Comparison of ENCODE assay signal across 9 cellular contexts in the genomic region with DNA sequence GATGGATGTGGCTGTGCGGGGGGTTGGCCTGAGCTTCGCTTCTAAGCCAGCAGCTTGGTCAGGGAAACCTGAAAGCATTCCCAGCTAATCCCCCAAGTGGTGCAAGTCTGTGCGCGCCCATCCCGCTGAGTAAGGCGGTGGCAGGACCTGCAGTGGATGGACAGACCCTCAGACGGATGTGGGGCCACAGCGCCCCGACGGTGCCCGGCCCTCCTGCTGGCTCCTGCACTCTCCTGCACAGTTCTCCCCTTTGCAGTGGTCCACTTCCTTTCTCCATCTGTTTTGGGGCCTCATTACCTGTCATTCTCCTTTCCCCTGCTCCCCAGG. TPM values are rescaled to one million over a fixed set of nuclear protein-coding genes. Genes with fewer than 3 reads are reported as not detected.
DNase-seq lines count a peak whose midpoint lies in the region; TF ChIP-seq lines count a peak whose summit lies in the region.
"Had no signal": no experiment of that assay in that cellular context is flagged by ENCODE, and none has a peak within 500 bp of the region (broad histone marks: within the 10 kb centered on the region; RNA-seq: fewer than 3 reads in every experiment).

No MANE protein-coding gene starts in this region.

- 12% methylated on average over 11 of the region's 11 CpGs for WGBS in suprapubic skin

- H3K27me3 ChIP-seq in suprapubic skin (peaks cover 18% of the 10 kb centered on the region), A673 (replicated peaks; ENCODE audit: insufficient read depth, low read depth, low read length, poor library complexity) (no peaks in the 10 kb centered on the region)

- H3K27ac ChIP-seq in suprapubic skin (no peak overlapping the region), A673 (ENCODE audit: low read depth, low read length, poor library complexity, severe bottlenecking) (no peak overlapping the region)

- H3K27me3 Mint-ChIP-seq in activated naive CD4-positive, alpha-beta T cell treated with anti-CD3 and anti-CD28 coated beads, Interleukin-2, amount 10 ng/mL, durations not matched to agents 7 days and 5 days = peaks cover 10% of the 10 kb centered on the region
- H3K27me3 Mint-ChIP-seq in activated T-helper 2 cell treated with anti-CD3 and anti-CD28 coated beads, Interferon-gamma antibody, Interleukin-2, Interleukin-4, amounts not matched to agents 10 μg/mL and 5 μg/mL and 100 μg/mL, durations not matched to agents 14 hours and 24 hours and 36 hours (ENCODE audit: low read depth) = peaks cover 2% of the 10 kb centered on the region

- intact Hi-C loops in activated T-helper 2 cell treated with anti-CD3 and anti-CD28 coated beads, Interferon-gamma antibody, Interleukin-2, Interleukin-4, amounts not matched to agents 10 μg/mL and 5 μg/mL and 100 μg/mL, durations not matched to agents 14 hours and 24 hours and 36 hours (cut with micrococcal nuclease) = loop anchor here (1.0 kb wide), 1 partner anchor 65 kb away; no protein-coding TSS in a partner anchor
- intact Hi-C loops in A673 (cut with micrococcal nuclease; ENCODE audit: unreplicated experiment) = no loop called here

- no peak for DNase-seq in activated naive CD4-positive, alpha-beta T cell treated with anti-CD3 and anti-CD28 coated beads, Interleukin-2, amount 10 ng/mL, durations not matched to agents 7 days and 5 days
- no peak for DNase-seq in activated naive CD4-positive, alpha-beta T cell treated with anti-CD3 and anti-CD28 coated beads, Interleukin-2, amount 50 U/mL, for 16 hours
- DNase-seq in activated T-helper 2 cell treated with anti-CD3 and anti-CD28 coated beads, Interferon-gamma antibody, Interleukin-2, Interleukin-4, amounts not matched to agents 10 μg/mL and 5 μg/mL and 100 μg/mL, durations not matched to agents 14 hours and 24 hours and 36 hours (ENCODE audit: low spot score) = no peak
- DNase-seq in suprapubic skin (ENCODE audit: low spot score in 2 of 2) = no peak
- no peak for DNase-seq in NCI-H2196 treated with DMSO at 0.1 percent for 48 hours (lab: John Stamatoyannopoulos, UW; ENCODE audit: unreplicated experiment)
- no peak for DNase-seq in A673 (ENCODE audit: low spot score)
- DNase-seq in GOT3 (lab: John Stamatoyannopoulos, UW) = no peak

- TF ChIP-seq CTCF in suprapubic skin (IDR thresholded peaks at IDR 0.05) (no peak), A673 (conservative IDR thresholded peaks at IDR 0.05; ENCODE audit: low read depth, low read length) (no peak)

- H3K36me3 ChIP-seq in suprapubic skin = no peaks in the 10 kb centered on the region
- no peaks in the 10 kb centered on the region for H3K36me3 ChIP-seq in A673 (ENCODE audit: insufficient read depth, low read length, poor library complexity, severe bottlenecking)

- TF ChIP-seq POLR2A in suprapubic skin (IDR thresholded peaks at IDR 0.05) = no peak

- H3K4me1 Mint-ChIP-seq in activated naive CD4-positive, alpha-beta T cell treated with anti-CD3 and anti-CD28 coated beads, Interleukin-2, amount 10 ng/mL, durations not matched to agents 7 days and 5 days = peaks cover 34% of the 10 kb centered on the region
- peaks cover 15% of the 10 kb centered on the region for H3K4me1 Mint-ChIP-seq in activated T-helper 2 cell treated with anti-CD3 and anti-CD28 coated beads, Interferon-gamma antibody, Interleukin-2, Interleukin-4, amounts not matched to agents 10 μg/mL and 5 μg/mL and 100 μg/mL, durations not matched to agents 14 hours and 24 hours and 36 hours (ENCODE audit: low read depth)

- H3K9me3 ChIP-seq in iPS-18c (ENCODE audit: control insufficient read depth, insufficient read depth, low read length) (no peaks in the 10 kb centered on the region), suprapubic skin (no peaks in the 10 kb centered on the region), A673 (ENCODE audit: low read depth, low read length, poor library complexity, severe bottlenecking) (no peaks in the 10 kb centered on the region)

- H3K36me3 Mint-ChIP-seq in activated naive CD4-positive, alpha-beta T cell treated with anti-CD3 and anti-CD28 coated beads, Interleukin-2, amount 10 ng/mL, durations not matched to agents 7 days and 5 days = no peaks in the 10 kb centered on the region
- no peaks in the 10 kb centered on the region for H3K36me3 Mint-ChIP-seq in activated T-helper 2 cell treated with anti-CD3 and anti-CD28 coated beads, Interferon-gamma antibody, Interleukin-2, Interleukin-4, amounts not matched to agents 10 μg/mL and 5 μg/mL and 100 μg/mL, durations not matched to agents 14 hours and 24 hours and 36 hours (ENCODE audit: low read depth)

- no peak overlapping the region for H3K27ac Mint-ChIP-seq in activated naive CD4-positive, alpha-beta T cell treated with anti-CD3 and anti-CD28 coated beads, Interleukin-2, amount 10 ng/mL, durations not matched to agents 7 days and 5 days
- no peak overlapping the region for H3K27ac Mint-ChIP-seq in activated T-helper 2 cell treated with anti-CD3 and anti-CD28 coated beads, Interferon-gamma antibody, Interleukin-2, Interleukin-4, amounts not matched to agents 10 μg/mL and 5 μg/mL and 100 μg/mL, durations not matched to agents 14 hours and 24 hours and 36 hours

- H3K4me1 ChIP-seq in suprapubic skin (peaks cover 17% of the 10 kb centered on the region), A673 (ENCODE audit: insufficient read depth, low read length, poor library complexity, severe bottlenecking) (no peaks in the 10 kb centered on the region)

- H3K9me3 Mint-ChIP-seq in activated naive CD4-positive, alpha-beta T cell treated with anti-CD3 and anti-CD28 coated beads, Interleukin-2, amount 10 ng/mL, durations not matched to agents 7 days and 5 days = no peaks in the 10 kb centered on the region
- no peaks in the 10 kb centered on the region for H3K9me3 Mint-ChIP-seq in activated T-helper 2 cell treated with anti-CD3 and anti-CD28 coated beads, Interferon-gamma antibody, Interleukin-2, Interleukin-4, amounts not matched to agents 10 μg/mL and 5 μg/mL and 100 μg/mL, durations not matched to agents 14 hours and 24 hours and 36 hours

- H3K4me3 ChIP-seq in iPS-18c (ENCODE audit: insufficient read depth, low read depth, low read length) = peak overlapping the region; percentile 59
- H3K4me3 ChIP-seq in suprapubic skin = peak overlapping the region; percentile 67
- no peak overlapping the region for H3K4me3 ChIP-seq in A673 (ENCODE audit: low read depth, low read length, poor library complexity, severe bottlenecking)

- POLR2A ChIA-PET in A673 (lab: Charles Lee; ENCODE audit: low non-redundant PET) = no interaction called here

- H3K4me3 Mint-ChIP-seq in activated naive CD4-positive, alpha-beta T cell treated with anti-CD3 and anti-CD28 coated beads, Interleukin-2, amount 10 ng/mL, durations not matched to agents 7 days and 5 days = peak overlapping the region; percentile 88
- peak overlapping the region; percentile 72 for H3K4me3 Mint-ChIP-seq in activated T-helper 2 cell treated with anti-CD3 and anti-CD28 coated beads, Interferon-gamma antibody, Interleukin-2, Interleukin-4, amounts not matched to agents 10 μg/mL and 5 μg/mL and 100 μg/mL, durations not matched to agents 14 hours and 24 hours and 36 hours (ENCODE audit: low read depth)

- CTCF ChIA-PET in activated naive CD4-positive, alpha-beta T cell treated with anti-CD3 and anti-CD28 coated beads, Interleukin-2, amount 10 ng/mL, durations not matched to agents 7 days and 5 days (lab: Charles Lee) = interaction anchor here (1.9 kb wide), 1 partner anchor 65 kb away, joined by 7 read pairs; no protein-coding TSS in a partner anchor
- CTCF ChIA-PET in A673 (lab: Charles Lee) = interaction anchor here (0.6 kb wide), 1 partner anchor 53 kb away, joined by 5 read pairs; no protein-coding TSS in a partner anchor

- no TSS peak for BruUV-seq in A673 (replicated peaks; lab: Mats Ljungman, UMichigan)

- no peak for TF ChIP-seq EP300 in suprapubic skin (IDR thresholded peaks at IDR 0.05)

RNA-seq across cellular contexts. Expression of a gene that starts 2.3 kb away (rescaled TPM):
- 1.8 and 3.1 TPM in 2 replicates for total RNA-seq in activated T-helper 2 cell treated with anti-CD3 and anti-CD28 coated beads, Interferon-gamma antibody, Interleukin-2, Interleukin-4, amounts not matched to agents 10 μg/mL and 5 μg/mL and 100 μg/mL, durations not matched to agents 14 hours and 24 hours and 36 hours
- under 1 TPM in 2 of 4 donors, not detected in 2; 0.34 to 0.72 TPM for total RNA-seq in suprapubic skin
- 3.0 and 3.5 TPM in 2 replicates for total RNA-seq in A673 (2021)

RNA-seq across cellular contexts. Expression of a gene that starts 16.9 kb away (rescaled TPM):
- 46.0 and 57.5 TPM in 2 replicates for total RNA-seq in activated T-helper 2 cell treated with anti-CD3 and anti-CD28 coated beads, Interferon-gamma antibody, Interleukin-2, Interleukin-4, amounts not matched to agents 10 μg/mL and 5 μg/mL and 100 μg/mL, durations not matched to agents 14 hours and 24 hours and 36 hours
- total RNA-seq in suprapubic skin = 10 to 100 TPM; 27.9 to 47.9 (median 37.3) TPM
- total RNA-seq in A673 (2021) = 55.9 and 57.8 TPM in 2 replicates

RNA-seq across cellular contexts. Expression of a gene that starts 34.4 kb away (rescaled TPM):
- 202 and 217 TPM in 2 replicates for total RNA-seq in activated T-helper 2 cell treated with anti-CD3 and anti-CD28 coated beads, Interferon-gamma antibody, Interleukin-2, Interleukin-4, amounts not matched to agents 10 μg/mL and 5 μg/mL and 100 μg/mL, durations not matched to agents 14 hours and 24 hours and 36 hours
- total RNA-seq in suprapubic skin (100 to 1,000 TPM in 3 of 4 donors, 10 to 100 TPM in 1; 83.0 to 121 (median 107) TPM), A673 (2021) (228 and 244 TPM in 2 replicates)

RNA-seq across cellular contexts. Expression of a gene that starts 44.5 kb away (rescaled TPM):
- 20.6 and 24.2 TPM in 2 replicates for total RNA-seq in activated T-helper 2 cell treated with anti-CD3 and anti-CD28 coated beads, Interferon-gamma antibody, Interleukin-2, Interleukin-4, amounts not matched to agents 10 μg/mL and 5 μg/mL and 100 μg/mL, durations not matched to agents 14 hours and 24 hours and 36 hours
- total RNA-seq in suprapubic skin = 100 to 1,000 TPM in 1 of 4 donors, 10 to 100 TPM in 3; 66.7 to 108 (median 81.5) TPM
- total RNA-seq in A673 (2021) = 15.4 and 17.6 TPM in 2 replicates

RNA-seq across cellular contexts. Expression of a gene that starts 51.2 kb away (rescaled TPM):
- 0.18 and 0.23 TPM in 2 replicates for total RNA-seq in activated T-helper 2 cell treated with anti-CD3 and anti-CD28 coated beads, Interferon-gamma antibody, Interleukin-2, Interleukin-4, amounts not matched to agents 10 μg/mL and 5 μg/mL and 100 μg/mL, durations not matched to agents 14 hours and 24 hours and 36 hours
- 1 to 10 TPM in 1 of 4 donors, under 1 TPM in 1, not detected in 2; 0.47 to 2.0 TPM for total RNA-seq in suprapubic skin
- total RNA-seq in A673 (2021) = not detected in 2 replicates
- total RNA-seq: glomerular endothelial cell had no signal
